ENCODE assay signal across 8 cellular contexts in genomic region chr19:49441210-49441959, GRCh38. TPM values are rescaled to one million over a fixed set of nuclear protein-coding genes. Genes with fewer than 3 reads are reported as not detected.
DNase-seq lines count a peak whose midpoint lies in the region; ATAC-seq, FAIRE-seq and TF ChIP-seq lines count a peak whose summit lies in the region.
"Had no signal": no experiment of that assay in that cellular context is flagged by ENCODE, and none has a peak within 500 bp of the region (broad histone marks: within the 10 kb centered on the region; RNA-seq: fewer than 3 reads in every experiment).

TSS of gene SLC17A7 (minus strand) at chr19:49441527. CDS start at chr19:49441379, 148 bp downstream.

- H3K36me3 Mint-ChIP-seq in memory B cell, result peaks cover 7% of the 10 kb centered on the region

- no TSS peak for BruUV-seq in K562 (replicated peaks; lab: Mats Ljungman, UMichigan)

- ATAC-seq in K562 (peak; percentile 46), memory B cell (ENCODE audit: low read depth) (no peak), GM18505 (IDR thresholded peaks at IDR 0.05; ENCODE audit: unreplicated experiment) (no peak)

- no peak for FAIRE-seq in K562 (lab: Jason Lieb, UNC)

- H3K9ac ChIP-seq in NT2/D1 (ENCODE audit: insufficient read length, low read depth), result peak within 1 kb of the TSS; percentile 17
- H3K9ac ChIP-seq in K562 (ENCODE audit: insufficient read depth in 1 of 2, low read depth in 2 of 2, low read length in 2 of 2), result peak within 1 kb of the TSS in 1 of 2 experiments; percentile 89; a peak in 3 of 4 replicates

- peak; percentile 84 for DNase-seq in GM20000 (ENCODE audit: low spot score)
- DNase-seq in NT2/D1 (ENCODE audit: low read depth, low spot score), result no peak
- DNase-seq in K562 (ENCODE audit: extremely low read depth in 1 of 4, low spot score in 3 of 4), result peak; percentile 74 to 88 (median 86)
- no peak for DNase-seq in memory B cell (ENCODE audit: low spot score in 2 of 2)
- DNase-seq in transverse colon, result peak; percentile 34
- DNase-seq in pons (ENCODE audit: low spot score), result no peak

- H3K27me3 Mint-ChIP-seq in memory B cell, result peaks cover 43% of the 10 kb centered on the region

- no peak for TF ChIP-seq CTCF in GM20000 (IDR thresholded peaks at IDR 0.05; ENCODE audit: extremely low read depth, missing control alignments)
- TF ChIP-seq CTCF in K562 (IDR thresholded peaks at IDR 0.05 in 2 of 3, conservative IDR thresholded peaks at IDR 0.05 in 1 of 3; ENCODE audit: insufficient read depth in 2 of 3, low read depth in 1 of 3, low read length in 3 of 3), result no peak
- TF ChIP-seq CTCF in transverse colon (IDR thresholded peaks at IDR 0.05), result no peak

- POLR2A ChIA-PET in K562 (lab: Yijun Ruan, JAX), result interaction anchor here (0.6 to 3.7 kb wide), 4 partner anchors 10 to 47 kb away, joined by 3 to 14 read pairs (median 4); no protein-coding TSS in a partner anchor

- H3K36me3 ChIP-seq in NT2/D1 (ENCODE audit: insufficient read depth, insufficient read length, low read length) (peaks cover 5% of the 10 kb centered on the region), K562 (ENCODE audit: control insufficient read depth, insufficient read depth, low read length) (peaks cover 2% of the 10 kb centered on the region; the same call in 1 of the 3 replicates), transverse colon (no peaks in the 10 kb centered on the region)

- H3K9me3 Mint-ChIP-seq in memory B cell, result no peaks in the 10 kb centered on the region

- no peak for TF ChIP-seq RAD21 in K562 (CRISPR knock-in tag; conservative IDR thresholded peaks at IDR 0.05 in 1 of 2, IDR thresholded peaks at IDR 0.05 in 1 of 2)

- H3K4me2 ChIP-seq in K562 (ENCODE audit: insufficient read depth, low read length), result peak within 1 kb of the TSS; percentile 87

- H3K4me3 ChIP-seq in NT2/D1 (ENCODE audit: insufficient read length, low read depth) (peak within 1 kb of the TSS; percentile 51), K562 (peak within 1 kb of the TSS; percentile 84), transverse colon (peak within 1 kb of the TSS in 3 of 4 donors; percentile 16 to 64 (median 55))

- H3K27ac ChIP-seq in K562 (ENCODE audit: extremely low read depth, low read depth, low read length), result peak within 1 kb of the TSS; percentile 58; the same call in 2 of the 3 replicates
- H3K27ac ChIP-seq in transverse colon, result peak within 1 kb of the TSS; percentile 12 to 84 (median 30)

- H3K79me2 ChIP-seq in K562 (ENCODE audit: control insufficient read depth, insufficient read depth, low read length), result no peaks in the 10 kb centered on the region

- no peaks in the 10 kb centered on the region for H3K9me3 ChIP-seq in NT2/D1 (ENCODE audit: insufficient read depth, low read length)
- no peaks in the 10 kb centered on the region for H3K9me3 ChIP-seq in K562 (replicated peaks; ENCODE audit: control insufficient read depth, insufficient read depth, low read depth, low read length)
- no peaks in the 10 kb centered on the region for H3K9me3 ChIP-seq in transverse colon

- H3K27ac Mint-ChIP-seq in memory B cell, result peak within 1 kb of the TSS; percentile 56

- H3K4me1 Mint-ChIP-seq in memory B cell, result peaks cover 38% of the 10 kb centered on the region

- TF ChIP-seq EP300 in K562 (IDR thresholded peaks at IDR 0.05; ENCODE audit: low read length) (no peak), transverse colon (IDR thresholded peaks at IDR 0.05; ENCODE audit: low read depth) (no peak)

- no peak for TF ChIP-seq POLR2A in K562 (conservative IDR thresholded peaks at IDR 0.05)
- no peak for TF ChIP-seq POLR2A in transverse colon (IDR thresholded peaks at IDR 0.05)
- no peak for TF ChIP-seq POLR2A in GM18505 (IDR thresholded peaks at IDR 0.05; ENCODE audit: borderline replicate concordance, extremely low read depth, insufficient read depth, insufficient read length)

- no peaks in the 10 kb centered on the region for H4K20me1 ChIP-seq in K562 (replicated peaks; ENCODE audit: control insufficient read depth, insufficient read depth, low read length)

- 6% methylated on average over 19 of the region's 56 CpGs for WGBS in K562 (ENCODE audit: insufficient coverage, low coverage, missing lambda C conversion rate)
- WGBS in transverse colon (ENCODE audit: low coverage in 1 of 2), 2 donors, result 9 to 13% methylated on average over 8 to 25 of the region's 56 CpGs

- peak within 1 kb of the TSS; percentile 97 for H2AFZ ChIP-seq in K562 (ENCODE audit: low read depth, low read length)

- in situ Hi-C loops in K562 (cut with MboI) (no loop called here), transverse colon (cut with MboI; ENCODE audit: low pct_ligation_motif_present in 1 of 4, low pct_unique_long_range_greater_than_20kb in 1 of 4, low sequenced_read_pairs in 3 of 4) (loop anchor here in 2 of 4 donors (5.0 to 10.0 kb wide), 2 partner anchors 47 to 49 kb away; no protein-coding TSS in a partner anchor)

- H3K9me1 ChIP-seq in K562 (ENCODE audit: control insufficient read depth, insufficient read depth, low read length), result no peaks in the 10 kb centered on the region

- H3K27me3 ChIP-seq in NT2/D1 (ENCODE audit: insufficient read depth, insufficient read length) (peaks cover 47% of the 10 kb centered on the region), K562 (ENCODE audit: control insufficient read depth in 2 of 2, insufficient read depth in 2 of 2, low read length in 2 of 2) (peaks cover 7 to 19% of the 10 kb centered on the region in 2 experiments; a peak in 4 of 5 replicates), transverse colon (peaks cover 65% of the 10 kb centered on the region)

- CTCF ChIA-PET in K562 (lab: Yijun Ruan, JAX; ENCODE audit: low intra/inter-chr PET ratio), result interaction anchor here (0.6 kb wide), 2 partner anchors 216 to 217 kb away, joined by 3 to 4 read pairs; no protein-coding TSS in a partner anchor

- H3K4me1 ChIP-seq in NT2/D1 (ENCODE audit: insufficient read depth, insufficient read length), result peaks cover 4% of the 10 kb centered on the region
- peaks cover 31 to 44% of the 10 kb centered on the region in 2 experiments; a peak in 4 of 5 replicates for H3K4me1 ChIP-seq in K562 (replicated peaks in 1 of 2; ENCODE audit: control insufficient read depth in 2 of 2, insufficient read depth in 2 of 2, low read length in 2 of 2)
- peaks cover 0 to 26% (median 5%) of the 10 kb centered on the region in 4 donors for H3K4me1 ChIP-seq in transverse colon

- H3K4me3 Mint-ChIP-seq in memory B cell, result peak within 1 kb of the TSS; percentile 86

- intact Hi-C loops in K562 (cut with micrococcal nuclease) (loop anchor here (5.0 to 10.0 kb wide), 2 partner anchors 177 to 289 kb away; no protein-coding TSS in a partner anchor), transverse colon (cut with DNase I; ENCODE audit: low total_unique reads) (loop anchor here (5.0 to 10.0 kb wide), 2 partner anchors 49 to 217 kb away; no protein-coding TSS in a partner anchor)

TF ChIP-seq in K562, 482 proteins besides CTCF, POLR2A, EP300 and RAD21 (continues in another document):
- TF ChIP-seq POLR2G (IDR thresholded peaks at IDR 0.05; ENCODE audit: low read depth, low read length), result peak; percentile 48; the same call in 1 of the 2 replicates
- no peak for TF ChIP-seq MCM2 (IDR thresholded peaks at IDR 0.05; ENCODE audit: low read depth)
- TF ChIP-seq ZNF140 (CRISPR knock-in tag; IDR thresholded peaks at IDR 0.05), result no peak
- no peak for TF ChIP-seq ZEB2 (IDR thresholded peaks at IDR 0.05)
- TF ChIP-seq MAZ (CRISPR knock-in tag; conservative IDR thresholded peaks at IDR 0.05 in 1 of 2, IDR thresholded peaks at IDR 0.05 in 1 of 2), result peak in 1 of 2 experiments; percentile 28; a peak in 1 of 4 replicates
- TF ChIP-seq ZKSCAN8 (CRISPR knock-in tag; IDR thresholded peaks at IDR 0.05), result no peak
- no peak for TF ChIP-seq CHCHD3 (CRISPR knock-in tag; IDR thresholded peaks at IDR 0.05)
- no peak for TF ChIP-seq TGIF2 (CRISPR knock-in tag; IDR thresholded peaks at IDR 0.05)
- TF ChIP-seq E2F8 (IDR thresholded peaks at IDR 0.05; ENCODE audit: low read depth, partially characterized antibody), result no peak
- TF ChIP-seq SMAD2 (IDR thresholded peaks at IDR 0.05; ENCODE audit: low read depth, low read length), result no peak
- TF ChIP-seq CCNT2 (IDR thresholded peaks at IDR 0.05; ENCODE audit: borderline replicate concordance, extremely low read depth, insufficient read length, low read depth, low read length), result peak; percentile 61

RNA-seq across cellular contexts. Expression of gene SLC17A7, which starts in this region (rescaled TPM):
- 9.2 and 13.8 TPM in 2 replicates for total RNA-seq in K562 (2011; cell fraction: chromatin; rRNA removed; ENCODE audit: low replicate concordance)
- total RNA-seq in K562 (2011; cell fraction: nucleolus; rRNA removed), result 11.8 and 13.3 TPM in 2 replicates
- 16.4 and 22.1 TPM in 2 replicates for total RNA-seq in K562 (2011; cell fraction: nucleoplasm; rRNA removed)
- total RNA-seq in K562 (2014; rRNA removed) (2.4 and 3.2 TPM in 2 replicates), K562 (2014; rRNA removed; fragmentation: Illumina TruSeq; extraction: Trizol) (1.1 TPM in 2 replicates), K562 (2015; rRNA removed; fragmentation: Illumina TruSeq; extraction: Trizol) (1.4 TPM in 2 replicates), K562 (2021) (9.2 and 9.9 TPM in 2 replicates), transverse colon (1 to 10 TPM in 1 of 4 donors, under 1 TPM in 1, not detected in 2; 0.55 to 1.1 TPM)
- polyA plus RNA-seq in K562 (2011; rRNA removed) (4.8 and 7.0 TPM in 2 replicates), K562 (2014; fragmentation: Illumina TruSeq; extraction: Trizol) (12.8 and 15.7 TPM in 2 replicates), K562 (2014; fragmentation: Nextera tagmentation; extraction: Ambion mirVana) (1 to 10 TPM; 1.7 to 1.8 TPM), K562 (2014; rRNA removed) (5.5 and 5.7 TPM in 2 replicates)
- 9.6 and 10.2 TPM in 2 replicates for polyA plus RNA-seq in K562 (2011; cell fraction: cytosol; rRNA removed)
- 8.6 TPM in 2 replicates for polyA plus RNA-seq in K562 (2011; cell fraction: nucleus; rRNA removed)
- 6.9 and 8.3 TPM in 2 replicates for polyA plus RNA-seq in K562 (2012)
- 4.4 and 4.6 TPM in 2 replicates for polyA minus RNA-seq in K562 (2011; rRNA and poly(A)+ RNA removed)
- 3.5 and 3.8 TPM in 2 replicates for polyA minus RNA-seq in K562 (2011; cell fraction: cytosol; rRNA and poly(A)+ RNA removed)
- polyA minus RNA-seq in K562 (2011; cell fraction: nucleus; rRNA and poly(A)+ RNA removed), result 1.8 and 2.4 TPM in 2 replicates
- total RNA-seq: kidney epithelial cell had no signal

Comparison
In these comparisons a context has a peak if more than half of its experiments do, and no peak if none do; other contexts are left out.
1. DNase-seq: peak in GM20000 (single experiment), K562 (4 of 4) and transverse colon (single experiment); none in NT2/D1 (single experiment), memory B cell (0 of 2) and pons (single experiment).
2. Peak in every context shown above with its lines, with median percentiles within 50 percentile points of each other: H3K4me3 ChIP-seq.